8 cellular contexts compared by ENCODE assay signal in genomic region chr5:138331449-138332368, GRCh38. TPM values are rescaled to one million over a fixed set of nuclear protein-coding genes. Genes with fewer than 3 reads are reported as not detected.
A peak's percentile ranks its signal among the peaks of the same experiment; 100 is the strongest.
DNase-seq lines count a peak whose midpoint lies in the region; ATAC-seq, FAIRE-seq and TF ChIP-seq lines count a peak whose summit lies in the region.

TSS of gene CDC25C (minus strand) at chr5:138331804. CDS start at chr5:138331180, 624 bp downstream.

- peak; percentile 97 for FAIRE-seq in pancreas (lab: Jason Lieb, UNC)

- TF ChIP-seq CTCF in GM12875 (IDR thresholded peaks at IDR 0.05; ENCODE audit: borderline replicate concordance, insufficient read depth, low read depth, low read length) (no peak), SU-DHL-6 (IDR thresholded peaks at IDR 0.05; ENCODE audit: insufficient read depth, low read length, poor library complexity, severe bottlenecking) (no peak), pancreas (IDR thresholded peaks at IDR 0.05) (no peak), tibial nerve (IDR thresholded peaks at IDR 0.05) (peak in 1 of 5 experiments; percentile 60)

- H2AFZ ChIP-seq in SU-DHL-6 (ENCODE audit: low read depth, low read length, severe bottlenecking): peak within 1 kb of the TSS; percentile 98

- H3K9ac ChIP-seq in SU-DHL-6 (ENCODE audit: low read length): peak within 1 kb of the TSS; percentile 75

- H4K20me1 ChIP-seq in SU-DHL-6 (ENCODE audit: low read depth, low read length): no peaks in the 10 kb centered on the region

- H3K9me3 ChIP-seq in SU-DHL-6 (ENCODE audit: insufficient read depth, low read length): no peaks in the 10 kb centered on the region
- no peaks in the 10 kb centered on the region for H3K9me3 ChIP-seq in pancreas
- no peaks in the 10 kb centered on the region for H3K9me3 ChIP-seq in tibial nerve

- intact Hi-C loops in Right ventricle myocardium superior (cut with DNase I) (no loop called here), pancreas (cut with DNase I) (no loop called here)

- no peaks in the 10 kb centered on the region for H3K9me2 ChIP-seq in SU-DHL-6 (replicated peaks; ENCODE audit: insufficient read depth, low read length)

- H3K36me3 ChIP-seq in SU-DHL-6 (ENCODE audit: low read length) (no peaks in the 10 kb centered on the region), pancreas (no peaks in the 10 kb centered on the region), tibial nerve (no peaks in the 10 kb centered on the region)

- H3K4me2 ChIP-seq in SU-DHL-6 (ENCODE audit: low read depth, low read length, poor library complexity, severe bottlenecking): peak within 1 kb of the TSS; percentile 92

- peak; percentile 61 to 65 for TF ChIP-seq EP300 in tibial nerve (IDR thresholded peaks at IDR 0.05)

- peaks cover 0 to 8% (median 6%) of the 10 kb centered on the region in 3 donors for H3K4me1 ChIP-seq in pancreas
- peaks cover 0 to 17% (median 8%) of the 10 kb centered on the region in 4 donors for H3K4me1 ChIP-seq in tibial nerve

- 0 to 1% methylated on average over 55 of the region's 55 CpGs for WGBS in pancreas, 2 donors
- WGBS in tibial nerve, 2 donors: 0 to 1% methylated on average over 54 to 55 of the region's 55 CpGs

- H3F3A ChIP-seq in SU-DHL-6 (ENCODE audit: insufficient read depth): 0 out of 2 replicates have a peak, but pooled peaks cover under 1% of the 10 kb centered on the region

- no peaks in the 10 kb centered on the region for H3K27me3 ChIP-seq in SU-DHL-6 (ENCODE audit: low read length)
- H3K27me3 ChIP-seq in pancreas: no peaks in the 10 kb centered on the region
- H3K27me3 ChIP-seq in tibial nerve: no peaks in the 10 kb centered on the region

- H3K27ac ChIP-seq in SU-DHL-6 (ENCODE audit: low read depth, low read length): peak within 1 kb of the TSS; percentile 56
- no peak within 1 kb of the TSS for H3K27ac ChIP-seq in pancreas
- peak within 1 kb of the TSS in 2 of 4 donors; percentile 26 to 27 for H3K27ac ChIP-seq in tibial nerve

- TF ChIP-seq POLR2A in tibial nerve (IDR thresholded peaks at IDR 0.05): peak in 1 of 2 donors; percentile 39

- H3K4me3 ChIP-seq in GM12875 (ENCODE audit: low read depth, low read length) (peak within 1 kb of the TSS; percentile 66), SU-DHL-6 (ENCODE audit: insufficient read depth, low read length, poor library complexity, severe bottlenecking) (peak within 1 kb of the TSS; percentile 85), pancreas (peak within 1 kb of the TSS; percentile 20 to 52 (median 28)), tibial nerve (peak within 1 kb of the TSS; percentile 33 to 57 (median 48))

- peak; percentile 95 to 99 (median 98) for DNase-seq in NCI-H1417 (lab: John Stamatoyannopoulos, UW)
- peak; percentile 96 for DNase-seq in activated naive CD8-positive, alpha-beta T cell treated with anti-CD3 and anti-CD28 coated beads, Interleukin-2, amount 50 U/mL, for 16 hours (ENCODE audit: low read depth, low spot score)
- DNase-seq in Right ventricle myocardium superior: peak; percentile 99
- DNase-seq in pancreas: peak; percentile 94 to 98 (median 97)
- DNase-seq in tibial nerve (ENCODE audit: low spot score in 2 of 2): peak; percentile 96 to 98

- H3K79me2 ChIP-seq in SU-DHL-6 (ENCODE audit: insufficient read depth, low read length): peaks cover 6% of the 10 kb centered on the region

- ATAC-seq in HG02763 (IDR thresholded peaks at IDR 0.05; ENCODE audit: unreplicated experiment) (peak; percentile 100), Right ventricle myocardium superior (ENCODE audit: poor library complexity) (peak; percentile 100), pancreas (peak; percentile 99 to 100 (median 100))

RNA-seq across cellular contexts. Expression of gene CDC25C, which starts in this region (rescaled TPM):
- total RNA-seq in Right ventricle myocardium superior (0.16 TPM), pancreas (under 1 TPM in 3 of 6 donors, not detected in 3; 0.09 to 0.19 (median 0.17) TPM), tibial nerve (under 1 TPM in 1 of 4 donors, not detected in 3; 0.60 TPM)
- polyA plus RNA-seq in pancreas: under 1 TPM in 1 of 2 donors, not detected in 1; 0.09 TPM

Comparison
In these comparisons a context has a peak if more than half of its experiments do, and no peak if none do; other contexts are left out.
1. Peak in DNase-seq and ATAC-seq in Right ventricle myocardium superior; RNA of the gene not detected or under 1 TPM.
2. Peak in DNase-seq, ATAC-seq and H3K4me3 ChIP-seq in pancreas; RNA of the gene not detected or under 1 TPM.
3. Peak in DNase-seq and H3K4me3 ChIP-seq in tibial nerve; RNA of the gene not detected or under 1 TPM.
4. H3K4me3 ChIP-seq: peak in every context shown above with its lines; median percentile 85 in SU-DHL-6; 66 in GM12875; 48 in tibial nerve; 28 in pancreas.